19 cellular contexts compared by ENCODE assay signal in genomic region chr12:8455727-8456360, GRCh38.
A peak's percentile ranks its signal among the peaks of the same experiment; 100 is the strongest.
DNase-seq lines count a peak whose midpoint lies in the region; ATAC-seq lines count a peak whose summit lies in the region.
"Had no signal": no experiment of that assay in that cellular context is flagged by ENCODE, and none has a peak within 500 bp of the region (broad histone marks: within the 10 kb centered on the region; RNA-seq: fewer than 3 reads in every experiment).

TSS of gene CLEC6A (plus strand) at chr12:8455962. CDS start at chr12:8456112, 150 bp downstream.

- peak; percentile 82 for DNase-seq in SIG-M5 treated with dmso at 0.1 percent for 504 hours (lab: John Stamatoyannopoulos, UW; ENCODE audit: unreplicated experiment)
- peak; percentile 4 for DNase-seq in superior temporal gyrus (ENCODE audit: extremely low spot score)
- no peak for DNase-seq in Ammon's horn (ENCODE audit: low spot score)
- DNase-seq: activated CD4-positive, alpha-beta T cell treated with anti-CD3 and anti-CD28 coated beads, Interleukin-2, amount 50 U/mL, for 4 hours; activated naive CD4-positive, alpha-beta T cell; activated T-cell treated with anti-CD3 and anti-CD28 coated beads for 4 hours; anterior cingulate cortex; COR-L47; effector memory CD8-positive, alpha-beta T cell; heart left ventricle; left ventricle myocardium superior; NCI-H1930; right lobe of liver; stimulated activated naive CD8-positive, alpha-beta T cell treated with anti-CD3 and anti-CD28 coated beads, Interleukin-15, Interleukin-2, amounts not matched to agents 100 U/mL and 50 U/mL, for 24 hours; T-helper 1 cell had no signal

- ATAC-seq in GM19043 (IDR thresholded peaks at IDR 0.05; ENCODE audit: low read depth, unreplicated experiment): peak; percentile 62
- peak; percentile 50 for ATAC-seq in HG03378 (IDR thresholded peaks at IDR 0.05; ENCODE audit: unreplicated experiment)
- no peak for ATAC-seq in GM18519 (IDR thresholded peaks at IDR 0.05; ENCODE audit: low FRiP score, unreplicated experiment)
- no peak for ATAC-seq in HG02678 (IDR thresholded peaks at IDR 0.05; ENCODE audit: unreplicated experiment)
- ATAC-seq: effector memory CD8-positive, alpha-beta T cell; heart left ventricle; left ventricle myocardium superior; right lobe of liver; stimulated activated naive CD8-positive, alpha-beta T cell treated with anti-CD3 and anti-CD28 coated beads, Interleukin-15, Interleukin-2, amounts not matched to agents 100 U/mL and 50 U/mL, for 24 hours had no signal

Comparison
In these comparisons a context has a peak if more than half of its experiments do, and no peak if none do; other contexts are left out.
1. ATAC-seq: peak in GM19043 (single experiment) and HG03378 (single experiment); none in GM18519 (single experiment) and HG02678 (single experiment).